Comparison of ENCODE assay signal across 1 cellular context in the genomic region with DNA sequence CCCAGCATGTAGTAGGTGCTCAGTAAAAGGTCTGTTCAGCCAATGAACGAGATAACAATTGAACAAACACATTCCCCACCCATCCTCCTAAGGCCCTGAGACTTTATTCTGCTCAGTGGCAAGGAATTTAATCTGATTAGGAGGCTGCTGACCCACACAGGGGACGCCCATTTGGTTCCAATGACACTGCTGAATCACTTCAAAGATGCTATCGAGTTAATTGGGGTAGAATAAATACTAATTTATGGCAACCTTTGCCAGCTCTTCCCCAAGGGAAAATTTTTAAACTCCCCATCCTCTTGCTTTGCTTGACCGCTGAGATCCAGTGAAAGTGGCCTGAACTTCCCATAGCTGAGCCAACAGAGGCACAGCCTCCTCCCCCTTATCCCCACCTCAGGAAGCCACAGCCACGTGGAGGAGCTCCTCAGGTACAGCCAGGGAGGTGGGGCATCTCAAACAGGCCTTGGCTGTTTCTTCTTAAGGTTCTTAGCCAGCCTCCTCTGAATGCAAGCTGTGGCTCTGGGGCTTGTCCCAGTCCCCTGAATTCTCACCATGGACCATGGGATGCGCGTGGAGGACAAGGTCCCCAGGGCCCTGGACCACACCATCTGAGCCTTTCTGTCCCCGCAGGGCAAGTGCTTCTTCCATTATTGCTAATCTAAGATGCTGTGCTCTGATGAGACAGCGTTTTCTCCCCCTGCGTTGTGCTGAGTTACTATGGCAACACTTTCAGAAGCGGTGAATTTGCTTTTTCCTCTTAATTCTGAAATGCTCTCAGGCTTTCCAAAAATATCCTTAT.
TF ChIP-seq lines count a peak whose summit lies in the region.

No MANE protein-coding gene starts in this region.

TF ChIP-seq in WTC11, 78 proteins besides CTCF, POLR2A, EP300 and RAD21 (continued from another document):
- TF ChIP-seq FOXP4 (CRISPR knock-in tag; IDR thresholded peaks at IDR 0.05) = no peak
